In the genomic region with DNA sequence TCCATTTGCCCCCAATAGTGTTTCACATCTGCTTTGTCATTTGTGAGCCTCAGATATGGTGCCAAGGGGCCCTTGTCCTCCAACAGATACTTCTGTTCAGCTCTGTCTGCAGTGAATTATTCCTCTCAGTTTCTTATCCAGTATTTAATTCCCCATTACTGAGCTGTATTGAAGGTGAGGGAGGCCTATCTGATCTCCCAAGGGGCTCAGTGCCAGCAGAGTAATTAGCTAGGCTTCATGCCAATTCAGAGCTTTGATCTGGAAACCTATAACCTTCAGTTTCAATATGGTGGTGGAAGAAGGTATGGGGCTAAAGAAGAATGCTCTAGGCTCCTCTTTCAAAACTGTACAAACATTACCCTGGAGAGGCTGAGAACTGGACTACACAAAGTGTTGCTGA, we compare ENCODE assay signal across 13 cellular contexts.
"Had no signal": no experiment of that assay in that cellular context is flagged by ENCODE, and none has a peak within 500 bp of the region (broad histone marks: within the 10 kb centered on the region; RNA-seq: fewer than 3 reads in every experiment).

No MANE protein-coding gene starts in this region.

- H3K4me3 ChIP-seq: tibial nerve, vagina had no signal

- DNase-seq: activated B cell treated with CpG ODN at 0.5 μM for 24 hours; activated CD4-positive, alpha-beta T cell treated with anti-CD3 and anti-CD28 coated beads, Interleukin-2, amount 10 ng/mL, durations not matched to agents 7 days and 5 days; activated naive CD4-positive, alpha-beta T cell treated with anti-CD3 and anti-CD28 coated beads, Interleukin-2, amount 10 ng/mL, durations not matched to agents 7 days and 5 days; activated T-cell treated with anti-CD3 and anti-CD28 coated beads for 4 hours; effector CD4-positive, alpha-beta T cell; foreskin keratinocyte; head of caudate nucleus; naive thymus-derived CD8-positive, alpha-beta T cell; retina had no signal

- H3K27me3 ChIP-seq: foreskin keratinocyte, neutrophil, tibial nerve, vagina had no signal

- ATAC-seq: activated T-helper 17 cell treated with anti-CD3 and anti-CD28 coated beads, Interleukin-2, amount 50 U/mL, for 72 hours; foreskin keratinocyte; naive thymus-derived CD8-positive, alpha-beta T cell had no signal

- H3K27ac ChIP-seq: foreskin keratinocyte, neutrophil, tibial nerve, vagina had no signal
